1 cellular context compared by ENCODE assay signal in genomic region chr5:133298447-133298846, GRCh38.
TF ChIP-seq lines count a peak whose summit lies in the region.

No MANE protein-coding gene starts in this region.

TF ChIP-seq in GM12878, 131 proteins besides CTCF, POLR2A, EP300 and RAD21 (continued from another document):
- TF ChIP-seq E2F4 (IDR thresholded peaks at IDR 0.05; ENCODE audit: low read depth, low read length): no peak
